ENCODE assay signal across 1 cellular context in the genomic region with DNA sequence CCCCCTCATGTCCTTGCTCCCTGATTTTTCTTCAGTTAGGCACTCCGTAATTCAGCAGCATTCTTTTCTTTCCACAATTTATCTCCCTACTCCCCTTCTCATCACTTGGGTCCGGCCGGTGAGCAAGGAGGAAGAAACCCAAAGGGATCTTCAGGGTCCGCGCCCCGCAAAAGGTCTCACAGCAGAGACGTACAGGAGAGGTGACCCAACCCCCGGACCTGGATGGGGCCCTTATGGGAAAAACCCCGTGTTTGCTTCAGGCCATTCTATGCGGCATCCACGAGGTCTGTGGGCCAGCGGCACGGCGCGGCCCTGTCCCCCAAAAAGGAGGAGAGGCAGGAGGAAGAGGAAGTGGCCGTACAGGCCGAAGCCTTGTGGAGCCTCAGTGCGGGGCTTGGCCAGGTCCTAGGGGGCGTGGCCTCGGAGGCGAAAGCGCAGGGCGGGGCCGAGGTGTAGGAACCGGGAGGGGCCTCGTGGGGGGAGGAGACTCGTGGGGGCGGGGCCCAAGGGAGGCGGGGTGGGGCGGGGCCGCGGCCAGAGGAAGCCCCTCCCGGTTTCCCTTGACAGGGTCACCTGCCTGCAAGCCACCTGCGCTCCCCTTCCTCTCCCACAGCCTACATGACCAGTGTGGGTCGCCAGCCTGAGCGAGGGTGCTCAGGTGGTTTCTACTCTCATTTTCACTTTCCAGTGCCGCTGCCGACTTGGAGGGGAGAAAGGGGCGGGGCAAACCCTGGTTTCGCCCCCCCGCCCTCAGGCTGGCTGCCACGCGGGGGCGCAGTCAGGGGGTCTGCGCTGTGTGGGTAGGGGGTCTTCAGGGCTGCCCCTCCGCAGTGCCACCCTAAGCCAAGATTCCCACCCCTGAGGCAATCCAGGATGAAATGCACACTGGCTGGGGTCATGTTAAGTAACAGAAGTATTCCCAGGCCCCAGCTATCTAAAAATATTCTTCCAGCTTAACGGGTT.
TF ChIP-seq lines count a peak whose summit lies in the region.

No MANE protein-coding gene starts in this region.

TF ChIP-seq in HepG2, 621 proteins besides CTCF, POLR2A, EP300 and RAD21 (continued from another document and continues in another):
- TF ChIP-seq, protein P1, sequence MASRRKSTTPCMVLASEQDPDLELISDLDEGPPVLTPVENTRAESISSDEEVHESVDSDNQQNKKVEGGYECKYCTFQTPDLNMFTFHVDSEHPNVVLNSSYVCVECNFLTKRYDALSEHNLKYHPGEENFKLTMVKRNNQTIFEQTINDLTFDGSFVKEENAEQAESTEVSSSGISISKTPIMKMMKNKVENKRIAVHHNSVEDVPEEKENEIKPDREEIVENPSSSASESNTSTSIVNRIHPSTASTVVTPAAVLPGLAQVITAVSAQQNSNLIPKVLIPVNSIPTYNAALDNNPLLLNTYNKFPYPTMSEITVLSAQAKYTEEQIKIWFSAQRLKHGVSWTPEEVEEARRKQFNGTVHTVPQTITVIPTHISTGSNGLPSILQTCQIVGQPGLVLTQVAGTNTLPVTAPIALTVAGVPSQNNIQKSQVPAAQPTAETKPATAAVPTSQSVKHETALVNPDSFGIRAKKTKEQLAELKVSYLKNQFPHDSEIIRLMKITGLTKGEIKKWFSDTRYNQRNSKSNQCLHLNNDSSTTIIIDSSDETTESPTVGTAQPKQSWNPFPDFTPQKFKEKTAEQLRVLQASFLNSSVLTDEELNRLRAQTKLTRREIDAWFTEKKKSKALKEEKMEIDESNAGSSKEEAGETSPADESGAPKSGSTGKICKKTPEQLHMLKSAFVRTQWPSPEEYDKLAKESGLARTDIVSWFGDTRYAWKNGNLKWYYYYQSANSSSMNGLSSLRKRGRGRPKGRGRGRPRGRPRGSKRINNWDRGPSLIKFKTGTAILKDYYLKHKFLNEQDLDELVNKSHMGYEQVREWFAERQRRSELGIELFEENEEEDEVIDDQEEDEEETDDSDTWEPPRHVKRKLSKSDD (CRISPR knock-in tag; IDR thresholded peaks at IDR 0.05; ENCODE audit: low read depth): no peak
- TF ChIP-seq KLF6 (CRISPR knock-in tag; IDR thresholded peaks at IDR 0.05) (0 out of 2 replicates have a peak, but pooled peaks have one; percentile 20), SRSF4 (IDR thresholded peaks at IDR 0.05; ENCODE audit: low read depth, low read length, poor library complexity, severe bottlenecking) (no peak), ZNF256 (CRISPR knock-in tag; conservative IDR thresholded peaks at IDR 0.05) (no peak), ARID3A (IDR thresholded peaks at IDR 0.05; ENCODE audit: low read depth, low read length) (no peak), ZNF773 (CRISPR knock-in tag; IDR thresholded peaks at IDR 0.05; ENCODE audit: borderline replicate concordance) (no peak), ZNF414 (CRISPR knock-in tag; IDR thresholded peaks at IDR 0.05) (no peak), SRSF1 (optimal IDR thresholded peaks at IDR 0.05; ENCODE audit: low read depth, low read length) (peak; percentile 83), HNRNPLL (IDR thresholded peaks at IDR 0.05; ENCODE audit: low read depth, low read length, poor library complexity, severe bottlenecking) (peak; percentile 21), DMAP1 (CRISPR knock-in tag; IDR thresholded peaks at IDR 0.05) (peak; percentile 53; the same call in 1 of the 2 replicates), KDM2A (CRISPR knock-in tag; IDR thresholded peaks at IDR 0.05; ENCODE audit: borderline replicate concordance, low read depth) (0 out of 2 replicates have a peak, but pooled peaks have one; percentile 56), ZNF768 (CRISPR knock-in tag; IDR thresholded peaks at IDR 0.05) (no peak), ARHGAP35 (CRISPR knock-in tag; IDR thresholded peaks at IDR 0.05; ENCODE audit: borderline replicate concordance) (0 out of 2 replicates have a peak, but pooled peaks have one; percentile 25), GATAD2A (CRISPR knock-in tag; IDR thresholded peaks at IDR 0.05) (peak; percentile 52), SNRNP70 (IDR thresholded peaks at IDR 0.05; ENCODE audit: low read depth, low read length) (no peak), TBX2 (CRISPR knock-in tag; IDR thresholded peaks at IDR 0.05; ENCODE audit: borderline replicate concordance) (no peak), ZNF562 (CRISPR knock-in tag; IDR thresholded peaks at IDR 0.05; ENCODE audit: borderline replicate concordance) (no peak), CHD4 (IDR thresholded peaks at IDR 0.05; ENCODE audit: borderline replicate concordance, low read length) (no peak), SPEN (CRISPR knock-in tag; IDR thresholded peaks at IDR 0.05; ENCODE audit: low read depth) (peak; percentile 51; the same call in 1 of the 2 replicates), FIP1L1 (IDR thresholded peaks at IDR 0.05; ENCODE audit: borderline replicate concordance, insufficient read depth, low read depth, low read length) (no peak), ZBTB39 (CRISPR knock-in tag; IDR thresholded peaks at IDR 0.05) (no peak), ATF3 (CRISPR knock-in tag; IDR thresholded peaks at IDR 0.05) (no peak), SKIL (CRISPR knock-in tag; IDR thresholded peaks at IDR 0.05; ENCODE audit: borderline replicate concordance) (no peak), ZNF629 (CRISPR knock-in tag; conservative IDR thresholded peaks at IDR 0.05) (no peak), BRD4 (CRISPR knock-in tag; IDR thresholded peaks at IDR 0.05) (0 out of 2 replicates have a peak, but pooled peaks have one; percentile 22), ZBTB20 (CRISPR knock-in tag; IDR thresholded peaks at IDR 0.05; ENCODE audit: borderline replicate concordance, low read depth) (no peak; the same call in 1 of the 2 replicates), SNAI1 (CRISPR knock-in tag; IDR thresholded peaks at IDR 0.05; ENCODE audit: borderline replicate concordance) (0 out of 2 replicates have a peak, but pooled peaks have one; percentile 33), KLF16 (CRISPR knock-in tag; IDR thresholded peaks at IDR 0.05) (peak in 1 of 2 experiments; percentile 76; a peak in 1 of 4 replicates), PPARG (CRISPR knock-in tag; conservative IDR thresholded peaks at IDR 0.05) (no peak)
- TF ChIP-seq, protein P2, sequence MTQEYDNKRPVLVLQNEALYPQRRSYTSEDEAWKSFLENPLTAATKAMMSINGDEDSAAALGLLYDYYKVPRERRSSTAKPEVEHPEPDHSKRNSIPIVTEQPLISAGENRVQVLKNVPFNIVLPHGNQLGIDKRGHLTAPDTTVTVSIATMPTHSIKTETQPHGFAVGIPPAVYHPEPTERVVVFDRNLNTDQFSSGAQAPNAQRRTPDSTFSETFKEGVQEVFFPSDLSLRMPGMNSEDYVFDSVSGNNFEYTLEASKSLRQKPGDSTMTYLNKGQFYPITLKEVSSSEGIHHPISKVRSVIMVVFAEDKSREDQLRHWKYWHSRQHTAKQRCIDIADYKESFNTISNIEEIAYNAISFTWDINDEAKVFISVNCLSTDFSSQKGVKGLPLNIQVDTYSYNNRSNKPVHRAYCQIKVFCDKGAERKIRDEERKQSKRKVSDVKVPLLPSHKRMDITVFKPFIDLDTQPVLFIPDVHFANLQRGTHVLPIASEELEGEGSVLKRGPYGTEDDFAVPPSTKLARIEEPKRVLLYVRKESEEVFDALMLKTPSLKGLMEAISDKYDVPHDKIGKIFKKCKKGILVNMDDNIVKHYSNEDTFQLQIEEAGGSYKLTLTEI (CRISPR knock-in tag; conservative IDR thresholded peaks at IDR 0.05): no peak
- TF ChIP-seq, protein P3, sequence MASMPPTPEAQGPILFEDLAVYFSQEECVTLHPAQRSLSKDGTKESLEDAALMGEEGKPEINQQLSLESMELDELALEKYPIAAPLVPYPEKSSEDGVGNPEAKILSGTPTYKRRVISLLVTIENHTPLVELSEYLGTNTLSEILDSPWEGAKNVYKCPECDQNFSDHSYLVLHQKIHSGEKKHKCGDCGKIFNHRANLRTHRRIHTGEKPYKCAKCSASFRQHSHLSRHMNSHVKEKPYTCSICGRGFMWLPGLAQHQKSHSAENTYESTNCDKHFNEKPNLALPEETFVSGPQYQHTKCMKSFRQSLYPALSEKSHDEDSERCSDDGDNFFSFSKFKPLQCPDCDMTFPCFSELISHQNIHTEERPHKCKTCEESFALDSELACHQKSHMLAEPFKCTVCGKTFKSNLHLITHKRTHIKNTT (CRISPR knock-in tag; IDR thresholded peaks at IDR 0.05): no peak
- TF ChIP-seq, protein P4, sequence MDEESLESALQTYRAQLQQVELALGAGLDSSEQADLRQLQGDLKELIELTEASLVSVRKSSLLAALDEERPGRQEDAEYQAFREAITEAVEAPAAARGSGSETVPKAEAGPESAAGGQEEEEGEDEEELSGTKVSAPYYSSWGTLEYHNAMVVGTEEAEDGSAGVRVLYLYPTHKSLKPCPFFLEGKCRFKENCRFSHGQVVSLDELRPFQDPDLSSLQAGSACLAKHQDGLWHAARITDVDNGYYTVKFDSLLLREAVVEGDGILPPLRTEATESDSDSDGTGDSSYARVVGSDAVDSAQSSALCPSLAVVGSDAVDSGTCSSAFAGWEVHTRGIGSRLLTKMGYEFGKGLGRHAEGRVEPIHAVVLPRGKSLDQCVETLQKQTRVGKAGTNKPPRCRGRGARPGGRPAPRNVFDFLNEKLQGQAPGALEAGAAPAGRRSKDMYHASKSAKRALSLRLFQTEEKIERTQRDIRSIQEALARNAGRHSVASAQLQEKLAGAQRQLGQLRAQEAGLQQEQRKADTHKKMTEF (CRISPR knock-in tag; IDR thresholded peaks at IDR 0.05): peak; percentile 23; the same call in 1 of the 2 replicates
- TF ChIP-seq, protein P5, sequence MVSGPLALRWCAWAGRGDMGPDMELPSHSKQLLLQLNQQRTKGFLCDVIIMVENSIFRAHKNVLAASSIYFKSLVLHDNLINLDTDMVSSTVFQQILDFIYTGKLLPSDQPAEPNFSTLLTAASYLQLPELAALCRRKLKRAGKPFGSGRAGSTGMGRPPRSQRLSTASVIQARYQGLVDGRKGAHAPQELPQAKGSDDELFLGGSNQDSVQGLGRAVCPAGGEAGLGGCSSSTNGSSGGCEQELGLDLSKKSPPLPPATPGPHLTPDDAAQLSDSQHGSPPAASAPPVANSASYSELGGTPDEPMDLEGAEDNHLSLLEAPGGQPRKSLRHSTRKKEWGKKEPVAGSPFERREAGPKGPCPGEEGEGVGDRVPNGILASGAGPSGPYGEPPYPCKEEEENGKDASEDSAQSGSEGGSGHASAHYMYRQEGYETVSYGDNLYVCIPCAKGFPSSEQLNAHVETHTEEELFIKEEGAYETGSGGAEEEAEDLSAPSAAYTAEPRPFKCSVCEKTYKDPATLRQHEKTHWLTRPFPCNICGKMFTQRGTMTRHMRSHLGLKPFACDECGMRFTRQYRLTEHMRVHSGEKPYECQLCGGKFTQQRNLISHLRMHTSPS (CRISPR knock-in tag; IDR thresholded peaks at IDR 0.05; ENCODE audit: low read depth): no peak; the same call in 1 of the 2 replicates
- TF ChIP-seq, protein P6, sequence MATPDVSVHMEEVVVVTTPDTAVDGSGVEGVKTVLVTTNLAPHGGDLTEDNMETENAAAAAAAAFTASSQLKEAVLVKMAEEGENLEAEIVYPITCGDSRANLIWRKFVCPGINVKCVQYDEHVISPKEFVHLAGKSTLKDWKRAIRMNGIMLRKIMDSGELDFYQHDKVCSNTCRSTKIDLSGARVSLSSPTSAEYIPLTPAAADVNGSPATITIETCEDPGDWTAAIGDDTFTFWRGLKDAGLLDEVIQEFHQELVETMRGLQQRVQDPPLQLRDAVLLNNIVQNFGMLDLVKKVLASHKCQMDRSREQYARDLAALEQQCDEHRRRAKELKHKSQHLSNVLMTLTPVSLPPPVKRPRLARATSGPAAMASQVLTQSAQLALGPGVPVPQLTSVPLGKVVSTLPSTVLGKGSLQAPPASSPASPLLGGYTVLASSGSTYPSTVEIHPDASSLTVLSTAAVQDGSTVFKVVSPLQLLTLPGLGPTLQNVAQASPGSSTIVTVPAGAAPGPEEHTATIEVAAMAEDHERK (CRISPR knock-in tag; IDR thresholded peaks at IDR 0.05; ENCODE audit: low read depth): no peak
